ENCODE assay signal across 13 cellular contexts in the genomic region with DNA sequence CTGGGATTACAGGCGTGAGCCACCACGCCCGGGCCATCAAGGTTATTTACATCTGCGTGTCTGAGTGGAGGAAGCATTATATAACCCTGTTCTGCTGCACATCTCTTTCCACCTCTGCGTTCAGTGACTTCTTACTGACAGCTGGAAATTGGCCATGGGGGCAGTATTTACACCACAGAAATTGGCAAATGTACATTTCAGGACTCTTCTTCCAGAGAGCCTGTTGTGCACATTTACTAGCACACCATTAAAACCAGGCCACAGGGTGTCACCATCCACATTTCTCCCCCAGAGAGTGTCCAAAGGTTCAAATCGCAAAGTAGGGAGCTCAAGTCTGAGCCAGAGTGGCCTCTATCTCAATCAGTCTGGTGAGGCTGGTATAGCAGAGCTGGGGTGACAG.
A peak's percentile ranks its signal among the peaks of the same experiment; 100 is the strongest.
DNase-seq lines count a peak whose midpoint lies in the region; ATAC-seq and TF ChIP-seq lines count a peak whose summit lies in the region.
"Had no signal": no experiment of that assay in that cellular context is flagged by ENCODE, and none has a peak within 500 bp of the region (broad histone marks: within the 10 kb centered on the region; RNA-seq: fewer than 3 reads in every experiment).

No MANE protein-coding gene starts in this region.

- H3K36me3 ChIP-seq in esophagus muscularis mucosa (no peaks in the 10 kb centered on the region), suprapubic skin (no peaks in the 10 kb centered on the region)

- 95% methylated on average over 6 of the region's 6 CpGs for WGBS in esophagus muscularis mucosa
- WGBS in suprapubic skin = 97% methylated on average over 6 of the region's 6 CpGs

- TF ChIP-seq EP300 in esophagus muscularis mucosa (IDR thresholded peaks at IDR 0.05) (no peak), suprapubic skin (IDR thresholded peaks at IDR 0.05) (no peak)

- H3K36me3 Mint-ChIP-seq in activated T-cell treated with anti-CD3 and anti-CD28 coated beads, Interleukin-2, amount 50 U/mL, for 72 hours (ENCODE audit: insufficient read depth in 2 of 2) = peaks cover 4 to 7% of the 10 kb centered on the region in 2 donors
- H3K36me3 Mint-ChIP-seq in activated CD8-positive, alpha-beta T cell treated with anti-CD3 and anti-CD28 coated beads for 36 hours (ENCODE audit: low read depth) = peaks cover 3% of the 10 kb centered on the region
- H3K36me3 Mint-ChIP-seq: type B pancreatic cell had no signal

- H3K27me3 ChIP-seq in esophagus muscularis mucosa (no peaks in the 10 kb centered on the region), suprapubic skin (no peaks in the 10 kb centered on the region)

- TF ChIP-seq POLR2A in esophagus muscularis mucosa (IDR thresholded peaks at IDR 0.05; ENCODE audit: low read depth) (no peak), suprapubic skin (IDR thresholded peaks at IDR 0.05) (no peak)

- H3K9me3 Mint-ChIP-seq in activated T-cell treated with anti-CD3 and anti-CD28 coated beads, Interleukin-2, amount 50 U/mL, for 72 hours = no peaks in the 10 kb centered on the region
- peaks cover 2% of the 10 kb centered on the region for H3K9me3 Mint-ChIP-seq in activated CD8-positive, alpha-beta T cell treated with anti-CD3 and anti-CD28 coated beads for 36 hours
- H3K9me3 Mint-ChIP-seq: type B pancreatic cell had no signal

- no peak for TF ChIP-seq CTCF in activated CD8-positive, alpha-beta T cell treated with anti-CD3 and anti-CD28 coated beads for 36 hours (IDR thresholded peaks at IDR 0.05)
- TF ChIP-seq CTCF in esophagus muscularis mucosa (IDR thresholded peaks at IDR 0.05) = no peak
- no peak for TF ChIP-seq CTCF in suprapubic skin (IDR thresholded peaks at IDR 0.05)

- no peak for DNase-seq in activated T-cell treated with anti-CD3 and anti-CD28 coated beads, Interleukin-2, amount 50 U/mL, for 72 hours
- no peak for DNase-seq in activated T-cell treated with anti-CD3 and anti-CD28 coated beads, Interleukin-2, amount 50 U/mL, for 1 hour
- no peak for DNase-seq in activated CD8-positive, alpha-beta T cell treated with anti-CD3 and anti-CD28 coated beads for 36 hours
- DNase-seq in esophagus muscularis mucosa (ENCODE audit: extremely low spot score) (peak; percentile 31), suprapubic skin (ENCODE audit: low spot score in 2 of 2) (no peak), NCI-H1436 (lab: John Stamatoyannopoulos, UW) (no peak)
- DNase-seq: activated CD4-positive, alpha-beta T cell treated with anti-CD3 and anti-CD28 coated beads for 4 hours; midbrain; NCI-H1092; NCI-H526 treated with DMSO at 0.1 percent for 48 hours had no signal

- intact Hi-C loops in activated CD8-positive, alpha-beta T cell treated with anti-CD3 and anti-CD28 coated beads for 36 hours (cut with micrococcal nuclease) = loop anchor here (5.0 kb wide), 1 partner anchor 127 kb away; no protein-coding TSS in a partner anchor
- intact Hi-C loops in esophagus muscularis mucosa (cut with DNase I) = no loop called here

- peaks cover 42 to 48% (median 44%) of the 10 kb centered on the region in 4 donors for H3K4me1 ChIP-seq in esophagus muscularis mucosa
- peaks cover 66% of the 10 kb centered on the region for H3K4me1 ChIP-seq in suprapubic skin

- peaks cover 7% of the 10 kb centered on the region for H3K27me3 Mint-ChIP-seq in activated T-cell treated with anti-CD3 and anti-CD28 coated beads, Interleukin-2, amount 50 U/mL, for 72 hours (ENCODE audit: low read depth)
- H3K27me3 Mint-ChIP-seq in activated CD8-positive, alpha-beta T cell treated with anti-CD3 and anti-CD28 coated beads for 36 hours = no peaks in the 10 kb centered on the region
- H3K27me3 Mint-ChIP-seq: type B pancreatic cell had no signal

- H3K4me1 Mint-ChIP-seq in activated T-cell treated with anti-CD3 and anti-CD28 coated beads, Interleukin-2, amount 50 U/mL, for 72 hours (ENCODE audit: low read depth) = peaks cover 94% of the 10 kb centered on the region
- peaks cover 90% of the 10 kb centered on the region for H3K4me1 Mint-ChIP-seq in activated CD8-positive, alpha-beta T cell treated with anti-CD3 and anti-CD28 coated beads for 36 hours (ENCODE audit: low read depth)

- H3K27ac Mint-ChIP-seq in activated T-cell treated with anti-CD3 and anti-CD28 coated beads, Interleukin-2, amount 50 U/mL, for 72 hours = peak overlapping the region; percentile 78
- peak overlapping the region; percentile 97 for H3K27ac Mint-ChIP-seq in activated CD8-positive, alpha-beta T cell treated with anti-CD3 and anti-CD28 coated beads for 36 hours

- H3K9me3 ChIP-seq in esophagus muscularis mucosa (no peaks in the 10 kb centered on the region), suprapubic skin (no peaks in the 10 kb centered on the region)

- peak overlapping the region in 1 of 4 donors; percentile 42 for H3K27ac ChIP-seq in esophagus muscularis mucosa (replicated peaks in 1 of 4)
- H3K27ac ChIP-seq in suprapubic skin = peak overlapping the region; percentile 67

- CTCF ChIA-PET in activated CD8-positive, alpha-beta T cell treated with anti-CD3 and anti-CD28 coated beads for 36 hours (lab: Charles Lee) = interaction anchor here (1.0 to 6.7 kb wide), 11 partner anchors 11 to 311 kb away, joined by 3 to 50 read pairs (median 4); no protein-coding TSS in a partner anchor

- POLR2A ChIA-PET in activated CD8-positive, alpha-beta T cell treated with anti-CD3 and anti-CD28 coated beads for 36 hours (lab: Charles Lee) = interaction anchor here (0.7 to 10.4 kb wide), 7 partner anchors 30 to 119 kb away, joined by 3 to 102 read pairs (median 3); no protein-coding TSS in a partner anchor

- H3K4me3 ChIP-seq in esophagus muscularis mucosa (no peak overlapping the region), suprapubic skin (no peak overlapping the region)

- peak overlapping the region; percentile 64 to 73 for H3K4me3 Mint-ChIP-seq in activated T-cell treated with anti-CD3 and anti-CD28 coated beads, Interleukin-2, amount 50 U/mL, for 72 hours
- peak overlapping the region; percentile 62 for H3K4me3 Mint-ChIP-seq in activated CD8-positive, alpha-beta T cell treated with anti-CD3 and anti-CD28 coated beads for 36 hours
- H3K4me3 Mint-ChIP-seq: type B pancreatic cell had no signal

- no peak for ATAC-seq in activated T-cell treated with anti-CD3 and anti-CD28 coated beads, Interleukin-2, amount 50 U/mL, for 72 hours (replicated peaks in 1 of 2)
- no peak for ATAC-seq in activated CD8-positive, alpha-beta T cell treated with anti-CD3 and anti-CD28 coated beads for 36 hours
- ATAC-seq in GM21737 (IDR thresholded peaks at IDR 0.05; ENCODE audit: unreplicated experiment) (no peak), HG03442 (IDR thresholded peaks at IDR 0.05; ENCODE audit: unreplicated experiment) (no peak)
